In genomic region chr15:75453703-75454470, GRCh38 we compare ENCODE assay signal across 1 cellular context.
TF ChIP-seq lines count a peak whose summit lies in the region.

No MANE protein-coding gene starts in this region.

TF ChIP-seq in HepG2, 621 proteins besides CTCF, POLR2A, EP300 and RAD21 (continued from another document and continues in another):
- TF ChIP-seq ZSCAN29 (CRISPR knock-in tag; conservative IDR thresholded peaks at IDR 0.05) = no peak
- TF ChIP-seq, protein P1, sequence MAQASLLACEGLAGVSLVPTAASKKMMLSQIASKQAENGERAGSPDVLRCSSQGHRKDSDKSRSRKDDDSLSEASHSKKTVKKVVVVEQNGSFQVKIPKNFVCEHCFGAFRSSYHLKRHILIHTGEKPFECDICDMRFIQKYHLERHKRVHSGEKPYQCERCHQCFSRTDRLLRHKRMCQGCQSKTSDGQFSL (CRISPR knock-in tag; IDR thresholded peaks at IDR 0.05) = no peak
- TF ChIP-seq TRAFD1 (CRISPR knock-in tag; IDR thresholded peaks at IDR 0.05; ENCODE audit: borderline replicate concordance) = no peak
- TF ChIP-seq SPEN (CRISPR knock-in tag; IDR thresholded peaks at IDR 0.05; ENCODE audit: low read depth) = peak; percentile 76; the same call in 1 of the 2 replicates
- peak; percentile 81; the same call in 1 of the 2 replicates for TF ChIP-seq SMYD3 (CRISPR knock-in tag; IDR thresholded peaks at IDR 0.05)
- peak; percentile 84; the same call in 1 of the 2 replicates for TF ChIP-seq ZNF451 (CRISPR knock-in tag; IDR thresholded peaks at IDR 0.05)
- TF ChIP-seq, protein P2, sequence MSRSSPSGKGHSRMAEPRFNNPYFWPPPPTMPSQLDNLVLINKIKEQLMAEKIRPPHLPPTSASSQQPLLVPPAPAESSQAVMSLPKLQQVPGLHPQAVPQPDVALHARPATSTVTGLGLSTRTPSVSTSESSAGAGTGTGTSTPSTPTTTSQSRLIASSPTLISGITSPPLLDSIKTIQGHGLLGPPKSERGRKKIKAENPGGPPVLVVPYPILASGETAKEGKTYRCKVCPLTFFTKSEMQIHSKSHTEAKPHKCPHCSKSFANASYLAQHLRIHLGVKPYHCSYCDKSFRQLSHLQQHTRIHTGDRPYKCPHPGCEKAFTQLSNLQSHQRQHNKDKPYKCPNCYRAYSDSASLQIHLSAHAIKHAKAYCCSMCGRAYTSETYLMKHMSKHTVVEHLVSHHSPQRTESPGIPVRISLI (CRISPR knock-in tag; IDR thresholded peaks at IDR 0.05; ENCODE audit: borderline replicate concordance) = peak; percentile 99
- TF ChIP-seq ZNF552 (CRISPR knock-in tag; IDR thresholded peaks at IDR 0.05; ENCODE audit: borderline replicate concordance) = no peak
- TF ChIP-seq ELF3 (CRISPR knock-in tag; IDR thresholded peaks at IDR 0.05) = peak; percentile 88
- no peak for TF ChIP-seq HOXA7 (CRISPR knock-in tag; IDR thresholded peaks at IDR 0.05)
- 0 out of 2 replicates have a peak, but pooled peaks have one; percentile 87 for TF ChIP-seq ZIK1 (CRISPR knock-in tag; IDR thresholded peaks at IDR 0.05; ENCODE audit: borderline replicate concordance, low read depth)
- TF ChIP-seq MLLT10 (CRISPR knock-in tag; IDR thresholded peaks at IDR 0.05) = no peak
- TF ChIP-seq, protein P3, sequence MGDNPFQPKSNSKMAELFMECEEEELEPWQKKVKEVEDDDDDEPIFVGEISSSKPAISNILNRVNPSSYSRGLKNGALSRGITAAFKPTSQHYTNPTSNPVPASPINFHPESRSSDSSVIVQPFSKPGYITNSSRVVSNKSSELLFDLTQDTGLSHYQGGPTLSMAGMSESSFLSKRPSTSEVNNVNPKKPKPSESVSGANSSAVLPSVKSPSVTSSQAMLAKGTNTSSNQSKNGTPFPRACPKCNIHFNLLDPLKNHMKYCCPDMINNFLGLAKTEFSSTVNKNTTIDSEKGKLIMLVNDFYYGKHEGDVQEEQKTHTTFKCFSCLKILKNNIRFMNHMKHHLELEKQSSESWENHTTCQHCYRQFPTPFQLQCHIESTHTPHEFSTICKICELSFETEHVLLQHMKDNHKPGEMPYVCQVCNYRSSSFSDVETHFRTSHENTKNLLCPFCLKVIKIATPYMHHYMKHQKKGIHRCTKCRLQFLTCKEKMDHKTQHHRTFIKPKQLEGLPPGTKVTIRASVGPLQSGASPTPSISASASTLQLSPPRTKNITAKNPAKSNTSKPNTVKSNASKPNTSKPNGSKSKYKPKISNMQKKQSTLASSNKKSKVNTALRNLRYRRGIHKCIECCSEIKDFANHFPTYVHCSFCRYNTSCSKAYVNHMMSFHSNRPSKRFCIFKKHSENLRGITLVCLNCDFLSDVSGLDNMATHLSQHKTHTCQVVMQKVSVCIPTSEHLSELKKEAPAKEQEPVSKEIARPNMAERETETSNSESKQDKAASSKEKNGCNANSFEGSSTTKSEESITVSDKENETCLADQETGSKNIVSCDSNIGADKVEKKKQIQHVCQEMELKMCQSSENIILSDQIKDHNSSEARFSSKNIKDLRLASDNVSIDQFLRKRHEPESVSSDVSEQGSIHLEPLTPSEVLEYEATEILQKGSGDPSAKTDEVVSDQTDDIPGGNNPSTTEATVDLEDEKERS (CRISPR knock-in tag; IDR thresholded peaks at IDR 0.05) = no peak
- peak; percentile 77 for TF ChIP-seq RBFOX2 (IDR thresholded peaks at IDR 0.05; ENCODE audit: low read depth, low read length)
- TF ChIP-seq TCF7L2 (IDR thresholded peaks at IDR 0.05; ENCODE audit: low read depth, low read length) = no peak
- no peak for TF ChIP-seq RBAK (CRISPR knock-in tag; IDR thresholded peaks at IDR 0.05)
- TF ChIP-seq ZNF142 (CRISPR knock-in tag; IDR thresholded peaks at IDR 0.05) = peak; percentile 94
- no peak for TF ChIP-seq ZNF720 (CRISPR knock-in tag; IDR thresholded peaks at IDR 0.05)
- no peak for TF ChIP-seq ZNF609 (CRISPR knock-in tag; IDR thresholded peaks at IDR 0.05; ENCODE audit: borderline replicate concordance)
- TF ChIP-seq HES4 (CRISPR knock-in tag; IDR thresholded peaks at IDR 0.05; ENCODE audit: borderline replicate concordance) = no peak
- no peak for TF ChIP-seq FOSL1 (CRISPR knock-in tag; IDR thresholded peaks at IDR 0.05; ENCODE audit: borderline replicate concordance)
- no peak for TF ChIP-seq MATR3 (CRISPR knock-in tag; IDR thresholded peaks at IDR 0.05)
- TF ChIP-seq ZNF235 (CRISPR knock-in tag; IDR thresholded peaks at IDR 0.05; ENCODE audit: borderline replicate concordance) = no peak
- no peak for TF ChIP-seq JDP2 (CRISPR knock-in tag; IDR thresholded peaks at IDR 0.05; ENCODE audit: borderline replicate concordance)
- TF ChIP-seq, protein P4, sequence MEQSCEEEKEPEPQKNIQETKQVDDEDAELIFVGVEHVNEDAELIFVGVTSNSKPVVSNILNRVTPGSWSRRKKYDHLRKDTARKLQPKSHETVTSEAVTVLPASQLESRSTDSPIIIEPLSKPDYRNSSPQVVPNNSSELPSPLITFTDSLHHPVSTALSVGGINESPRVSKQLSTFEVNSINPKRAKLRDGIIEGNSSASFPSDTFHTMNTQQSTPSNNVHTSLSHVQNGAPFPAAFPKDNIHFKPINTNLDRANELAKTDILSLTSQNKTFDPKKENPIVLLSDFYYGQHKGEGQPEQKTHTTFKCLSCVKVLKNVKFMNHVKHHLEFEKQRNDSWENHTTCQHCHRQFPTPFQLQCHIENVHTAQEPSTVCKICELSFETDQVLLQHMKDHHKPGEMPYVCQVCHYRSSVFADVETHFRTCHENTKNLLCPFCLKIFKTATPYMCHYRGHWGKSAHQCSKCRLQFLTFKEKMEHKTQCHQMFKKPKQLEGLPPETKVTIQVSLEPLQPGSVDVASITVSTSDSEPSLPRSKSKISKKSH (CRISPR knock-in tag; IDR thresholded peaks at IDR 0.05; ENCODE audit: borderline replicate concordance) = 0 out of 2 replicates have a peak, but pooled peaks have one; percentile 58
- TF ChIP-seq ZNF674 (CRISPR knock-in tag; IDR thresholded peaks at IDR 0.05; ENCODE audit: low read depth) = no peak
- peak; percentile 79; the same call in 1 of the 2 replicates for TF ChIP-seq GLI4 (CRISPR knock-in tag; IDR thresholded peaks at IDR 0.05; ENCODE audit: borderline replicate concordance)
- no peak for TF ChIP-seq RAD51 (IDR thresholded peaks at IDR 0.05; ENCODE audit: borderline replicate concordance)
- peak; percentile 17; the same call in 1 of the 2 replicates for TF ChIP-seq THRA (CRISPR knock-in tag; IDR thresholded peaks at IDR 0.05; ENCODE audit: borderline replicate concordance)
- TF ChIP-seq ZNF431 (CRISPR knock-in tag; IDR thresholded peaks at IDR 0.05; ENCODE audit: borderline replicate concordance, low read depth) = no peak
- no peak; the same call in 1 of the 2 replicates for TF ChIP-seq SMAD1 (CRISPR knock-in tag; IDR thresholded peaks at IDR 0.05; ENCODE audit: borderline replicate concordance, low read depth)
- peak; percentile 80; the same call in 1 of the 2 replicates for TF ChIP-seq NFKB2 (CRISPR knock-in tag; IDR thresholded peaks at IDR 0.05; ENCODE audit: borderline replicate concordance)
- TF ChIP-seq CAMTA2 (CRISPR knock-in tag; IDR thresholded peaks at IDR 0.05; ENCODE audit: borderline replicate concordance) = no peak
- TF ChIP-seq ZNF644 (CRISPR knock-in tag; IDR thresholded peaks at IDR 0.05; ENCODE audit: low read depth) = no peak
- 0 out of 2 replicates have a peak, but pooled peaks have one; percentile 19 for TF ChIP-seq ZNF761 (CRISPR knock-in tag; conservative IDR thresholded peaks at IDR 0.05)
- TF ChIP-seq ZNF510 (CRISPR knock-in tag; IDR thresholded peaks at IDR 0.05; ENCODE audit: low read depth) = no peak
- peak; percentile 75 for TF ChIP-seq RNF2 (conservative IDR thresholded peaks at IDR 0.05; ENCODE audit: low read depth)
- TF ChIP-seq JUNB (CRISPR knock-in tag; IDR thresholded peaks at IDR 0.05; ENCODE audit: borderline replicate concordance) = no peak
- peak; percentile 95 for TF ChIP-seq GABPB1 (CRISPR knock-in tag; IDR thresholded peaks at IDR 0.05)
- peak; percentile 89 for TF ChIP-seq MXD4 (CRISPR knock-in tag; IDR thresholded peaks at IDR 0.05)
- no peak for TF ChIP-seq ZNF3 (CRISPR knock-in tag; IDR thresholded peaks at IDR 0.05)
